In the genomic region with DNA sequence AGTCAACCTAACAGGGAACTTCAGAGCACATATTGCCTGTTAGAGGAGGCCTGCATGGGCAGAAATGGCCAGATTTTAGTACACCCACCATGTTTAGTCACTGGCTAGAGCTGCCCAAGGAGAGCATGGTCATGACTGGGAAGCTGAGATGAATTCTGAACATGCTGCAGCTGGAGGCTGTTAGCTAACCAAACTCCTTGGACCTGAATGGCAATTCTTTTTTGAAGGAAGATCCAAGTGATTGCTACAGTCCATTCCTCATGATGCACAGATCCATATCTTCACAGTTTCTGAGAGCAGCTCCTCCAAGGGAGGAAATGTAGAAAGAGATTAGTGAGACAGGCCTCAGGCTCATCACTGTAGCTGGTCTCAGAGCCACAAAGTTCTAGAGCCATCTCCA, we compare ENCODE assay signal across 21 cellular contexts. TPM values are rescaled to one million over a fixed set of nuclear protein-coding genes. Genes with fewer than 3 reads are reported as not detected.
A peak's percentile ranks its signal among the peaks of the same experiment; 100 is the strongest.
DNase-seq lines count a peak whose midpoint lies in the region; ATAC-seq and TF ChIP-seq lines count a peak whose summit lies in the region.
"Had no signal": no experiment of that assay in that cellular context is flagged by ENCODE, and none has a peak within 500 bp of the region (broad histone marks: within the 10 kb centered on the region; RNA-seq: fewer than 3 reads in every experiment).

No MANE protein-coding gene starts in this region.

- no peak overlapping the region for H3K4me3 Mint-ChIP-seq in MCF 10A (ENCODE audit: unreplicated experiment)
- no peak overlapping the region for H3K4me3 Mint-ChIP-seq in WTC11
- H3K4me3 Mint-ChIP-seq in stimulated activated naive B cell treated with anti-CD40 and anti-IgM and Interleukin-4, amounts not matched to agents 10 μg/mL and 1 μg/mL and 100 μg/mL, for 72 hours = no peak overlapping the region
- H3K4me3 Mint-ChIP-seq: CD4-positive, alpha-beta memory T cell had no signal

- H3K27me3 ChIP-seq in breast epithelium = no peaks in the 10 kb centered on the region
- H3K27me3 ChIP-seq: BLaER1 had no signal

- no peaks in the 10 kb centered on the region for H3K4me1 ChIP-seq in breast epithelium
- H3K4me1 ChIP-seq: BLaER1 had no signal

- CTCF ChIA-PET in MCF 10A (lab: Yijun Ruan, JAX) = interaction anchor here (0.8 to 0.9 kb wide), 2 partner anchors 25 to 142 kb away, joined by 3 read pairs; no protein-coding TSS in a partner anchor
- CTCF ChIA-PET in WTC11 (lab: Charles Lee) = no interaction called here

- TF ChIP-seq POLR2A in breast epithelium (IDR thresholded peaks at IDR 0.05) = no peak

- H3K27ac Mint-ChIP-seq in MCF 10A (ENCODE audit: low read depth, unreplicated experiment) (peak overlapping the region; percentile 60), WTC11 (no peak overlapping the region)
- no peak overlapping the region for H3K27ac Mint-ChIP-seq in stimulated activated naive B cell treated with anti-CD40 and anti-IgM and Interleukin-4, amounts not matched to agents 10 μg/mL and 1 μg/mL and 100 μg/mL, for 72 hours

- H3K4me1 Mint-ChIP-seq in MCF 10A (ENCODE audit: insufficient read depth, unreplicated experiment) = peaks cover 10% of the 10 kb centered on the region
- H3K4me1 Mint-ChIP-seq in WTC11 = no peaks in the 10 kb centered on the region
- H3K4me1 Mint-ChIP-seq in stimulated activated naive B cell treated with anti-CD40 and anti-IgM and Interleukin-4, amounts not matched to agents 10 μg/mL and 1 μg/mL and 100 μg/mL, for 72 hours = no peaks in the 10 kb centered on the region

- H3K36me3 Mint-ChIP-seq in MCF 10A (ENCODE audit: insufficient read depth, unreplicated experiment) (no peaks in the 10 kb centered on the region), WTC11 (peaks cover 4% of the 10 kb centered on the region)
- H3K36me3 Mint-ChIP-seq in stimulated activated naive B cell treated with anti-CD40 and anti-IgM and Interleukin-4, amounts not matched to agents 10 μg/mL and 1 μg/mL and 100 μg/mL, for 72 hours = no peaks in the 10 kb centered on the region
- H3K36me3 Mint-ChIP-seq: CD4-positive, alpha-beta memory T cell had no signal

- H3K9me3 Mint-ChIP-seq in MCF 10A (ENCODE audit: unreplicated experiment) = no peaks in the 10 kb centered on the region
- H3K9me3 Mint-ChIP-seq in WTC11 = peaks cover 11% of the 10 kb centered on the region
- no peaks in the 10 kb centered on the region for H3K9me3 Mint-ChIP-seq in stimulated activated naive B cell treated with anti-CD40 and anti-IgM and Interleukin-4, amounts not matched to agents 10 μg/mL and 1 μg/mL and 100 μg/mL, for 72 hours
- H3K9me3 Mint-ChIP-seq: CD4-positive, alpha-beta memory T cell had no signal

- H3K4me3 ChIP-seq in breast epithelium = no peak overlapping the region
- H3K4me3 ChIP-seq in cardiac fibroblast (replicated peaks in 1 of 2; ENCODE audit: low read depth in 2 of 2, low read length in 2 of 2) = no peak overlapping the region
- H3K4me3 ChIP-seq in fibroblast of pulmonary artery (replicated peaks; ENCODE audit: low read depth, low read length) = no peak overlapping the region
- H3K4me3 ChIP-seq: BLaER1 had no signal

- no peak for DNase-seq in MCF 10A (ENCODE audit: unreplicated experiment)
- DNase-seq in breast epithelium (ENCODE audit: low spot score in 2 of 2) = no peak
- DNase-seq in cardiac fibroblast (ENCODE audit: low read depth in 2 of 2) = peak; percentile 14 to 16
- peak; percentile 29 for DNase-seq in fibroblast of pulmonary artery (ENCODE audit: low read depth)
- DNase-seq in WTC11 (ENCODE audit: low spot score) = no peak
- DNase-seq in stimulated activated naive B cell treated with anti-CD40 and anti-IgM and Interleukin-4, amounts not matched to agents 10 μg/mL and 1 μg/mL and 100 μg/mL, for 72 hours = no peak
- DNase-seq in islet precursor cell = no peak
- DNase-seq in NCI-H446 treated with DMSO at 0.1 percent for 48 hours (lab: John Stamatoyannopoulos, UW) = no peak
- DNase-seq: 8988T; Calu3; CD4-positive, alpha-beta memory T cell; EL; NCI-H1417 treated with DMSO at 0.1 percent for 48 hours; NCI-H187 treated with DMSO at 0.1 percent for 48 hours; NCI-H2227 treated with DMSO at 0.1 percent for 48 hours; NCI-H524 treated with DMSO at 0.1 percent for 48 hours; RPMI8226; SIG-M5 had no signal

- no peak for TF ChIP-seq CTCF in MCF 10A (IDR thresholded peaks at IDR 0.05; ENCODE audit: unreplicated experiment)
- TF ChIP-seq CTCF in breast epithelium (IDR thresholded peaks at IDR 0.05) = no peak
- no peak for TF ChIP-seq CTCF in cardiac fibroblast (IDR thresholded peaks at IDR 0.05; ENCODE audit: low read depth, low read length)
- no peak for TF ChIP-seq CTCF in fibroblast of pulmonary artery (IDR thresholded peaks at IDR 0.05; ENCODE audit: low read length, missing control alignments)
- no peak for TF ChIP-seq CTCF in WTC11 (IDR thresholded peaks at IDR 0.05)

- no peak overlapping the region for H3K27ac ChIP-seq in breast epithelium
- H3K27ac ChIP-seq: BLaER1, KMS-11 had no signal

- no peak for ATAC-seq in WTC11
- ATAC-seq in stimulated activated naive B cell treated with anti-CD40 and anti-IgM and Interleukin-4, amounts not matched to agents 10 μg/mL and 1 μg/mL and 100 μg/mL, for 72 hours (replicated peaks) = no peak
- ATAC-seq: HepG2 had no signal

- intact Hi-C loops in MCF 10A (cut with micrococcal nuclease) (no loop called here), breast epithelium (cut with DNase I; ENCODE audit: low total_unique reads) (no loop called here)

- no peaks in the 10 kb centered on the region for H3K9me3 ChIP-seq in breast epithelium

- no peaks in the 10 kb centered on the region for H3K36me3 ChIP-seq in breast epithelium

- BruUV-seq in MCF 10A (replicated peaks; lab: Mats Ljungman, UMichigan) = no TSS peak

- POLR2A ChIA-PET in MCF 10A (lab: Yijun Ruan, JAX) = interaction anchor here (0.9 to 1.8 kb wide), 3 partner anchors 13 to 119 kb away, joined by 3 to 11 read pairs (median 3); no protein-coding TSS in a partner anchor
- POLR2A ChIA-PET in WTC11 (lab: Charles Lee) = no interaction called here

- no peaks in the 10 kb centered on the region for H3K27me3 Mint-ChIP-seq in MCF 10A (ENCODE audit: insufficient read depth, unreplicated experiment)
- H3K27me3 Mint-ChIP-seq in WTC11 (ENCODE audit: low read depth) = no peaks in the 10 kb centered on the region; the same call in 1 of the 2 replicates
- no peaks in the 10 kb centered on the region for H3K27me3 Mint-ChIP-seq in stimulated activated naive B cell treated with anti-CD40 and anti-IgM and Interleukin-4, amounts not matched to agents 10 μg/mL and 1 μg/mL and 100 μg/mL, for 72 hours
- H3K27me3 Mint-ChIP-seq: CD4-positive, alpha-beta memory T cell had no signal

TF ChIP-seq in WTC11, 78 proteins besides CTCF, POLR2A, EP300 and RAD21 (continues in another document):
- no peak for TF ChIP-seq ZNF121 (CRISPR knock-in tag; IDR thresholded peaks at IDR 0.05)
- TF ChIP-seq ZBTB21 (CRISPR knock-in tag; IDR thresholded peaks at IDR 0.05; ENCODE audit: borderline replicate concordance) = no peak
- no peak for TF ChIP-seq SOX15 (CRISPR knock-in tag; IDR thresholded peaks at IDR 0.05)
- TF ChIP-seq ZNF317 (CRISPR knock-in tag; IDR thresholded peaks at IDR 0.05; ENCODE audit: borderline replicate concordance, low read depth) = no peak
- no peak for TF ChIP-seq CREB1 (CRISPR knock-in tag; IDR thresholded peaks at IDR 0.05)
- no peak for TF ChIP-seq ESRRA (CRISPR knock-in tag; IDR thresholded peaks at IDR 0.05; ENCODE audit: borderline replicate concordance)
- TF ChIP-seq, protein P1, sequence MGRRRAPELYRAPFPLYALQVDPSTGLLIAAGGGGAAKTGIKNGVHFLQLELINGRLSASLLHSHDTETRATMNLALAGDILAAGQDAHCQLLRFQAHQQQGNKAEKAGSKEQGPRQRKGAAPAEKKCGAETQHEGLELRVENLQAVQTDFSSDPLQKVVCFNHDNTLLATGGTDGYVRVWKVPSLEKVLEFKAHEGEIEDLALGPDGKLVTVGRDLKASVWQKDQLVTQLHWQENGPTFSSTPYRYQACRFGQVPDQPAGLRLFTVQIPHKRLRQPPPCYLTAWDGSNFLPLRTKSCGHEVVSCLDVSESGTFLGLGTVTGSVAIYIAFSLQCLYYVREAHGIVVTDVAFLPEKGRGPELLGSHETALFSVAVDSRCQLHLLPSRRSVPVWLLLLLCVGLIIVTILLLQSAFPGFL (CRISPR knock-in tag; IDR thresholded peaks at IDR 0.05; ENCODE audit: borderline replicate concordance) = no peak
- TF ChIP-seq NFATC4 (CRISPR knock-in tag; IDR thresholded peaks at IDR 0.05) = no peak
- TF ChIP-seq, protein P2, sequence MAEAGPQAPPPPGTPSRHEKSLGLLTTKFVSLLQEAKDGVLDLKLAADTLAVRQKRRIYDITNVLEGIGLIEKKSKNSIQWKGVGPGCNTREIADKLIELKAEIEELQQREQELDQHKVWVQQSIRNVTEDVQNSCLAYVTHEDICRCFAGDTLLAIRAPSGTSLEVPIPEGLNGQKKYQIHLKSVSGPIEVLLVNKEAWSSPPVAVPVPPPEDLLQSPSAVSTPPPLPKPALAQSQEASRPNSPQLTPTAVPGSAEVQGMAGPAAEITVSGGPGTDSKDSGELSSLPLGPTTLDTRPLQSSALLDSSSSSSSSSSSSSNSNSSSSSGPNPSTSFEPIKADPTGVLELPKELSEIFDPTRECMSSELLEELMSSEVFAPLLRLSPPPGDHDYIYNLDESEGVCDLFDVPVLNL (CRISPR knock-in tag; IDR thresholded peaks at IDR 0.05; ENCODE audit: borderline replicate concordance, low read depth) = no peak
- no peak for TF ChIP-seq NR1H2 (CRISPR knock-in tag; IDR thresholded peaks at IDR 0.05)
- no peak for TF ChIP-seq EMX1 (CRISPR knock-in tag; IDR thresholded peaks at IDR 0.05)
- no peak for TF ChIP-seq TEAD1 (CRISPR knock-in tag; IDR thresholded peaks at IDR 0.05)
- no peak for TF ChIP-seq ZNF232 (CRISPR knock-in tag; IDR thresholded peaks at IDR 0.05)
- no peak for TF ChIP-seq MXD4 (CRISPR knock-in tag; IDR thresholded peaks at IDR 0.05; ENCODE audit: borderline replicate concordance)

RNA-seq across cellular contexts. Expression of a gene that starts 11.1 kb away (rescaled TPM):
- 21.9 and 23.9 TPM in 2 replicates for total RNA-seq in MCF 10A (2022)
- 10 to 100 TPM; 31.1 to 44.3 (median 32.8) TPM for total RNA-seq in breast epithelium
- 19.2 to 20.1 TPM (median 19.6 TPM) in 3 replicates for total RNA-seq in WTC11 (2021)

Comparison
In these comparisons a context has a peak if more than half of its experiments do, and no peak if none do; other contexts are left out.
1. DNase-seq: peak in cardiac fibroblast (2 of 2) and fibroblast of pulmonary artery (single experiment); none in MCF 10A (single experiment), breast epithelium (0 of 2), WTC11 (single experiment), stimulated activated naive B cell treated with anti-CD40 and anti-IgM and Interleukin-4, amounts not matched to agents 10 μg/mL and 1 μg/mL and 100 μg/mL, for 72 hours (single experiment), islet precursor cell (single experiment) and NCI-H446 treated with DMSO at 0.1 percent for 48 hours (single experiment).